8 cellular contexts compared by ENCODE assay signal in genomic region chr6:127266892-127267741, GRCh38. TPM values are rescaled to one million over a fixed set of nuclear protein-coding genes. Genes with fewer than 3 reads are reported as not detected.
DNase-seq lines count a peak whose midpoint lies in the region; ATAC-seq and TF ChIP-seq lines count a peak whose summit lies in the region.

No MANE protein-coding gene starts in this region.

- CTCF ChIA-PET in activated CD8-positive, alpha-beta T cell treated with anti-CD3 and anti-CD28 coated beads, Interleukin-2, amount 10 ng/mL, durations not matched to agents 7 days and 5 days (lab: Charles Lee), result interaction anchor here (0.6 to 2.6 kb wide), 35 partner anchors 8 to 376 kb away, joined by 3 to 22 read pairs (median 5); partner anchors contain the start of genes KIAA0408 and MTCL3

- POLR2A ChIA-PET in activated CD8-positive, alpha-beta T cell treated with anti-CD3 and anti-CD28 coated beads, Interleukin-2, amount 10 ng/mL, durations not matched to agents 7 days and 5 days (lab: Charles Lee), result interaction anchor here (0.9 to 2.5 kb wide), 8 partner anchors 12 to 249 kb away, joined by 3 to 9 read pairs (median 4); partner anchors contain the start of gene ECHDC1

- TF ChIP-seq CTCF in AG09309 (IDR thresholded peaks at IDR 0.05; ENCODE audit: control insufficient read depth, insufficient read depth, low read depth, low read length, missing control alignments), result no peak

- peak overlapping the region; percentile 98 for H3K4me3 ChIP-seq in AG09309 (ENCODE audit: control insufficient read depth, low read depth, low read length)

- H3K27me3 Mint-ChIP-seq in activated CD8-positive, alpha-beta T cell treated with anti-CD3 and anti-CD28 coated beads, Interleukin-2, amount 10 ng/mL, durations not matched to agents 7 days and 5 days (ENCODE audit: low read depth), result peaks cover 6% of the 10 kb centered on the region

- ATAC-seq in GM18861 (IDR thresholded peaks at IDR 0.05; ENCODE audit: unreplicated experiment) (peak; percentile 62), HG03064 (IDR thresholded peaks at IDR 0.05; ENCODE audit: low read depth, unreplicated experiment) (peak; percentile 70)
- ATAC-seq in activated CD8-positive, alpha-beta T cell treated with anti-CD3 and anti-CD28 coated beads, Interleukin-2, amount 10 ng/mL, durations not matched to agents 7 days and 5 days, result peak; percentile 72

- peaks cover 8% of the 10 kb centered on the region for H3K36me3 Mint-ChIP-seq in activated CD8-positive, alpha-beta T cell treated with anti-CD3 and anti-CD28 coated beads, Interleukin-2, amount 10 ng/mL, durations not matched to agents 7 days and 5 days (ENCODE audit: low read depth)

- H3K4me3 Mint-ChIP-seq in activated CD8-positive, alpha-beta T cell treated with anti-CD3 and anti-CD28 coated beads, Interleukin-2, amount 10 ng/mL, durations not matched to agents 7 days and 5 days, result peak overlapping the region; percentile 96

- peaks cover 33% of the 10 kb centered on the region for H3K4me1 Mint-ChIP-seq in activated CD8-positive, alpha-beta T cell treated with anti-CD3 and anti-CD28 coated beads, Interleukin-2, amount 10 ng/mL, durations not matched to agents 7 days and 5 days (ENCODE audit: low read depth)

- H3K27ac Mint-ChIP-seq in activated CD8-positive, alpha-beta T cell treated with anti-CD3 and anti-CD28 coated beads, Interleukin-2, amount 10 ng/mL, durations not matched to agents 7 days and 5 days, result peak overlapping the region; percentile 100

- no peak for DNase-seq in AG09309 (ENCODE audit: low read depth)
- DNase-seq in NCI-H510A treated with DMSO at 0.1 percent for 48 hours (lab: John Stamatoyannopoulos, UW), result peak; percentile 18
- peak; percentile 61 for DNase-seq in activated CD8-positive, alpha-beta T cell treated with anti-CD3 and anti-CD28 coated beads, Interleukin-2, amount 10 ng/mL, durations not matched to agents 7 days and 5 days
- DNase-seq in effector CD4-positive, alpha-beta T cell, result peak; percentile 23
- DNase-seq in mesenteric fat pad (ENCODE audit: low spot score), result peak; percentile 93
- peak; percentile 17 to 20 for DNase-seq in stimulated activated CD8-positive, alpha-beta memory T cell treated with anti-CD3 and anti-CD28 coated beads, Interleukin-4, amount 100 ng/mL, for 1 hour (ENCODE audit: low read depth in 2 of 2, low spot score in 1 of 2)

- H3K9me3 Mint-ChIP-seq in activated CD8-positive, alpha-beta T cell treated with anti-CD3 and anti-CD28 coated beads, Interleukin-2, amount 10 ng/mL, durations not matched to agents 7 days and 5 days (ENCODE audit: insufficient read depth), result no peaks in the 10 kb centered on the region

RNA-seq across cellular contexts. Expression of gene RNF146, which starts 0.5 kb away (rescaled TPM):
- total RNA-seq in activated CD8-positive, alpha-beta T cell treated with anti-CD3 and anti-CD28 coated beads, Interleukin-2, amount 10 ng/mL, durations not matched to agents 7 days and 5 days, result 10 to 100 TPM; 14.7 to 18.0 TPM
- 41.7 TPM for total RNA-seq in mesenteric fat pad
